In genomic region chr21:14562959-14563358, GRCh38 we compare ENCODE assay signal across 9 cellular contexts. TPM values are rescaled to one million over a fixed set of nuclear protein-coding genes. Genes with fewer than 3 reads are reported as not detected.
"Had no signal": no experiment of that assay in that cellular context is flagged by ENCODE, and none has a peak within 500 bp of the region (broad histone marks: within the 10 kb centered on the region; RNA-seq: fewer than 3 reads in every experiment).

No MANE protein-coding gene starts in this region.

- H3K36me3 ChIP-seq: HAP-1 had no signal

- FAIRE-seq: HTR-8/SVneo had no signal

- H3K4me3 Mint-ChIP-seq: HFFc6 had no signal

- H3K4me1 ChIP-seq: HAP-1 had no signal

- H3K9ac ChIP-seq: GM23248, KMS-11 had no signal

- DNase-seq: GM23248, GOT3, H7, HFFc6, KBM-7 had no signal

- H3K27ac Mint-ChIP-seq: HFFc6 had no signal

- H3K4me3 ChIP-seq: GM23248, HAP-1 had no signal

- ATAC-seq: HCT116 had no signal

- H2AFZ ChIP-seq: GM23248 had no signal

- H3K4me2 ChIP-seq: KMS-11 had no signal

- H3K27ac ChIP-seq: GM23248, KMS-11 had no signal

RNA-seq across cellular contexts. Expression of gene SAMSN1, which starts 16.8 kb away (rescaled TPM):
- total RNA-seq: GM23248, HFFc6 had no signal
- polyA plus RNA-seq: GM23248 had no signal
